In the genomic region with DNA sequence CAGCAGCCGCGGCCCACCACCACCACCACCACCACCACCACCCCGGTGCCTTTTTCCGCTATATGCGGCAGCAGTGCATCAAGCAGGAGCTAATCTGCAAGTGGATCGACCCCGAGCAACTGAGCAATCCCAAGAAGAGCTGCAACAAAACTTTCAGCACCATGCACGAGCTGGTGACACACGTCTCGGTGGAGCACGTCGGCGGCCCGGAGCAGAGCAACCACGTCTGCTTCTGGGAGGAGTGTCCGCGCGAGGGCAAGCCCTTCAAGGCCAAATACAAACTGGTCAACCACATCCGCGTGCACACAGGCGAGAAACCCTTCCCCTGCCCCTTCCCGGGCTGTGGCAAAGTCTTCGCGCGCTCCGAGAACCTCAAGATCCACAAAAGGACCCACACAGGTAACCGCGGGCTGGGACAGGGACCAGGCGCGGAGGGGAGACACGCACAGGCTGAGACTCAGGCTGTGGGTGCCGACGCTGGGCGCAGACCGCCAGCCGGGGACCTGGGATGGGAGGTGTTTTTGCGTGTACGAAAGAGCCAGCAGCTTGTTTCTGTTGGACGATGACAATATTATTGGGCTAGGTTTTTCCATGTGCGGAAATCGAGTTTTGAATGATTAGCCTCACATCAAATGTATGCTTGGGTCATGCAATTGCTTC, we compare ENCODE assay signal across 10 cellular contexts. TPM values are rescaled to one million over a fixed set of nuclear protein-coding genes. Genes with fewer than 3 reads are reported as not detected.
A peak's percentile ranks its signal among the peaks of the same experiment; 100 is the strongest.
DNase-seq lines count a peak whose midpoint lies in the region; ATAC-seq and TF ChIP-seq lines count a peak whose summit lies in the region.
"Had no signal": no experiment of that assay in that cellular context is flagged by ENCODE, and none has a peak within 500 bp of the region (broad histone marks: within the 10 kb centered on the region; RNA-seq: fewer than 3 reads in every experiment).

No MANE protein-coding gene starts in this region.

- peak overlapping the region; percentile 89 to 99 (median 93) for H3K4me3 Mint-ChIP-seq in brain
- peak overlapping the region; percentile 47 for H3K4me3 Mint-ChIP-seq in natural killer cell treated with Interleukin-12 subunit alpha and Interleukin-12 subunit beta and Interleukin-15 and Interleukin-18, amount 100 ng/mL, for 72 hours

- H3K36me3 ChIP-seq in MG63, result peaks cover 44% of the 10 kb centered on the region

- no peaks in the 10 kb centered on the region for H3K27me3 ChIP-seq in MG63

- H3K36me3 Mint-ChIP-seq in brain, result peaks cover 36% of the 10 kb centered on the region
- H3K36me3 Mint-ChIP-seq in natural killer cell treated with Interleukin-12 subunit alpha and Interleukin-12 subunit beta and Interleukin-15 and Interleukin-18, amount 100 ng/mL, for 72 hours, result peaks cover 12% of the 10 kb centered on the region

- peaks cover 0 to 21% (median 0%) of the 10 kb centered on the region in 5 experiments for H3K9me3 Mint-ChIP-seq in brain
- H3K9me3 Mint-ChIP-seq in natural killer cell treated with Interleukin-12 subunit alpha and Interleukin-12 subunit beta and Interleukin-15 and Interleukin-18, amount 100 ng/mL, for 72 hours, result no peaks in the 10 kb centered on the region

- peak overlapping the region; percentile 96 to 100 (median 99) for H3K27ac Mint-ChIP-seq in brain
- peak overlapping the region; percentile 41 to 61 for H3K27ac Mint-ChIP-seq in natural killer cell treated with Interleukin-12 subunit alpha and Interleukin-12 subunit beta and Interleukin-15 and Interleukin-18, amount 100 ng/mL, for 72 hours

- peaks cover 39% of the 10 kb centered on the region for H3K4me1 Mint-ChIP-seq in brain
- peaks cover 15 to 21% of the 10 kb centered on the region in 2 donors for H3K4me1 Mint-ChIP-seq in natural killer cell treated with Interleukin-12 subunit alpha and Interleukin-12 subunit beta and Interleukin-15 and Interleukin-18, amount 100 ng/mL, for 72 hours (ENCODE audit: low read depth in 2 of 2)

- no peaks in the 10 kb centered on the region for H3K9me3 ChIP-seq in MG63

- peak overlapping the region; percentile 85 for H3K4me3 ChIP-seq in MG63
- H3K4me3 ChIP-seq: GM12878 had no signal

- no peak for TF ChIP-seq CTCF in brain (conservative IDR thresholded peaks at IDR 0.05)

- DNase-seq in Daoy (ENCODE audit: low read depth) (peak; percentile 38), MG63 (no peak), AG20443 (ENCODE audit: low spot score) (no peak), NCI-H1930 (lab: John Stamatoyannopoulos, UW) (no peak)
- DNase-seq in natural killer cell treated with Interleukin-12 subunit alpha and Interleukin-12 subunit beta and Interleukin-15 and Interleukin-18, amount 100 ng/mL, for 72 hours (ENCODE audit: low spot score), result no peak
- no peak for DNase-seq in stimulated activated naive CD4-positive, alpha-beta T cell treated with Interleukin-2 at 50 U/mL for 16 hours (lab: John Stamatoyannopoulos, UW)

- no peak for ATAC-seq in natural killer cell treated with Interleukin-12 subunit alpha and Interleukin-12 subunit beta and Interleukin-15 and Interleukin-18, amount 100 ng/mL, for 72 hours
- ATAC-seq: GM12878 had no signal

- H3K27me3 Mint-ChIP-seq in brain, result peaks cover 66% of the 10 kb centered on the region
- H3K27me3 Mint-ChIP-seq in natural killer cell treated with Interleukin-12 subunit alpha and Interleukin-12 subunit beta and Interleukin-15 and Interleukin-18, amount 100 ng/mL, for 72 hours, result peaks cover 34 to 50% of the 10 kb centered on the region in 2 donors

RNA-seq across cellular contexts. Expression of a gene that starts 1.3 kb away (rescaled TPM):
- 1.7 and 10.9 TPM in 2 replicates for total RNA-seq in Daoy (2014; rRNA removed; shearing (Covaris generic))
- 3.7 and 5.2 TPM in 2 replicates for total RNA-seq in MG63 (2014; rRNA removed; shearing (Covaris generic); ENCODE audit: low replicate concordance)
- polyA plus RNA-seq in brain (ENCODE audit: insufficient read depth, low read depth, low replicate concordance), result 300 TPM
- 1 to 10 TPM in 1 of 2 donors, not detected in 1; 3.4 TPM for total RNA-seq in natural killer cell treated with Interleukin-12 subunit alpha and Interleukin-12 subunit beta and Interleukin-15 and Interleukin-18, amount 100 ng/mL, for 72 hours
- total RNA-seq: GM12878, myocyte had no signal

RNA-seq across cellular contexts. Expression of a gene that starts 11.3 kb away (rescaled TPM):
- total RNA-seq in Daoy (2014; rRNA removed; shearing (Covaris generic)), result 2.4 and 2.5 TPM in 2 replicates
- total RNA-seq in MG63 (2014; rRNA removed; shearing (Covaris generic); ENCODE audit: low replicate concordance), result 1.8 and 2.9 TPM in 2 replicates
- polyA plus RNA-seq in brain (ENCODE audit: insufficient read depth, low read depth, low replicate concordance), result 49.1 TPM
- total RNA-seq in natural killer cell treated with Interleukin-12 subunit alpha and Interleukin-12 subunit beta and Interleukin-15 and Interleukin-18, amount 100 ng/mL, for 72 hours, result not detected
- total RNA-seq: GM12878, myocyte, RPMI7951 had no signal
- polyA plus RNA-seq: GM12878 had no signal
